ENCODE assay signal across 1 cellular context in genomic region chr22:20430641-20431519, GRCh38.
TF ChIP-seq lines count a peak whose summit lies in the region.

No MANE protein-coding gene starts in this region.

TF ChIP-seq in GM23338, 12 proteins besides CTCF, POLR2A, EP300 and RAD21 (continued from another document):
- TF ChIP-seq ZNF462 (CRISPR knock-in tag; IDR thresholded peaks at IDR 0.05) (no peak), JUNB (IDR thresholded peaks at IDR 0.05; ENCODE audit: unreplicated experiment) (no peak), EZH2phosphoT487 (IDR thresholded peaks at IDR 0.05; ENCODE audit: unreplicated experiment) (no peak), POLR2AphosphoS5 (IDR thresholded peaks at IDR 0.05; ENCODE audit: low read depth) (no peak), NANOG (IDR thresholded peaks at IDR 0.05; ENCODE audit: borderline replicate concordance) (no peak), ZNF331 (CRISPR knock-in tag; IDR thresholded peaks at IDR 0.05; ENCODE audit: low read depth) (no peak), ZNF114 (CRISPR knock-in tag; IDR thresholded peaks at IDR 0.05) (no peak)
- TF ChIP-seq, protein P1, sequence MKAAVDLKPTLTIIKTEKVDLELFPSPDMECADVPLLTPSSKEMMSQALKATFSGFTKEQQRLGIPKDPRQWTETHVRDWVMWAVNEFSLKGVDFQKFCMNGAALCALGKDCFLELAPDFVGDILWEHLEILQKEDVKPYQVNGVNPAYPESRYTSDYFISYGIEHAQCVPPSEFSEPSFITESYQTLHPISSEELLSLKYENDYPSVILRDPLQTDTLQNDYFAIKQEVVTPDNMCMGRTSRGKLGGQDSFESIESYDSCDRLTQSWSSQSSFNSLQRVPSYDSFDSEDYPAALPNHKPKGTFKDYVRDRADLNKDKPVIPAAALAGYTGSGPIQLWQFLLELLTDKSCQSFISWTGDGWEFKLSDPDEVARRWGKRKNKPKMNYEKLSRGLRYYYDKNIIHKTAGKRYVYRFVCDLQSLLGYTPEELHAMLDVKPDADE (IDR thresholded peaks at IDR 0.05), result no peak
